1 cellular context compared by ENCODE assay signal in genomic region chr20:62219992-62220665, GRCh38.
TF ChIP-seq lines count a peak whose summit lies in the region.

Gene HRH3, minus strand, starts transcription at chr20:62220278. Its CDS starts 308 bp downstream, at chr20:62219970.

TF ChIP-seq in HEK293, 187 proteins besides CTCF, POLR2A, EP300 and RAD21 (continued from another document):
- TF ChIP-seq, protein P1, sequence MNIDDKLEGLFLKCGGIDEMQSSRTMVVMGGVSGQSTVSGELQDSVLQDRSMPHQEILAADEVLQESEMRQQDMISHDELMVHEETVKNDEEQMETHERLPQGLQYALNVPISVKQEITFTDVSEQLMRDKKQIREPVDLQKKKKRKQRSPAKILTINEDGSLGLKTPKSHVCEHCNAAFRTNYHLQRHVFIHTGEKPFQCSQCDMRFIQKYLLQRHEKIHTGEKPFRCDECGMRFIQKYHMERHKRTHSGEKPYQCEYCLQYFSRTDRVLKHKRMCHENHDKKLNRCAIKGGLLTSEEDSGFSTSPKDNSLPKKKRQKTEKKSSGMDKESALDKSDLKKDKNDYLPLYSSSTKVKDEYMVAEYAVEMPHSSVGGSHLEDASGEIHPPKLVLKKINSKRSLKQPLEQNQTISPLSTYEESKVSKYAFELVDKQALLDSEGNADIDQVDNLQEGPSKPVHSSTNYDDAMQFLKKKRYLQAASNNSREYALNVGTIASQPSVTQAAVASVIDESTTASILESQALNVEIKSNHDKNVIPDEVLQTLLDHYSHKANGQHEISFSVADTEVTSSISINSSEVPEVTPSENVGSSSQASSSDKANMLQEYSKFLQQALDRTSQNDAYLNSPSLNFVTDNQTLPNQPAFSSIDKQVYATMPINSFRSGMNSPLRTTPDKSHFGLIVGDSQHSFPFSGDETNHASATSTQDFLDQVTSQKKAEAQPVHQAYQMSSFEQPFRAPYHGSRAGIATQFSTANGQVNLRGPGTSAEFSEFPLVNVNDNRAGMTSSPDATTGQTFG (tag by site-specific recombination; IDR thresholded peaks at IDR 0.05; ENCODE audit: borderline replicate concordance): no peak
- TF ChIP-seq KLF8 (tag by site-specific recombination; IDR thresholded peaks at IDR 0.05) (no peak), SALL2 (tag by site-specific recombination; IDR thresholded peaks at IDR 0.05; ENCODE audit: borderline replicate concordance) (no peak), ZNF157 (tag by site-specific recombination; IDR thresholded peaks at IDR 0.05) (no peak), ZNF830 (tag by site-specific recombination; IDR thresholded peaks at IDR 0.05; ENCODE audit: low read depth) (no peak), ZNF585B (tag by site-specific recombination; IDR thresholded peaks at IDR 0.05) (no peak), ZNF529 (tag by site-specific recombination; IDR thresholded peaks at IDR 0.05; ENCODE audit: insufficient replicate concordance) (no peak), HIC1 (tag by site-specific recombination; IDR thresholded peaks at IDR 0.05) (no peak), ZNF335 (tag by site-specific recombination; conservative IDR thresholded peaks at IDR 0.05) (no peak), ZNF211 (tag by site-specific recombination; IDR thresholded peaks at IDR 0.05; ENCODE audit: low read depth) (no peak), ZNF266 (tag by site-specific recombination; IDR thresholded peaks at IDR 0.05; ENCODE audit: low read depth) (no peak), ZNF560 (tag by site-specific recombination; IDR thresholded peaks at IDR 0.05; ENCODE audit: borderline replicate concordance) (no peak), YY2 (tag by site-specific recombination; IDR thresholded peaks at IDR 0.05) (no peak), GLI4 (tag by site-specific recombination; IDR thresholded peaks at IDR 0.05) (no peak), ZNF248 (tag by site-specific recombination; IDR thresholded peaks at IDR 0.05) (no peak), ZNF112 (tag by site-specific recombination; IDR thresholded peaks at IDR 0.05) (no peak)
